ENCODE assay signal across 1 cellular context in the genomic region with DNA sequence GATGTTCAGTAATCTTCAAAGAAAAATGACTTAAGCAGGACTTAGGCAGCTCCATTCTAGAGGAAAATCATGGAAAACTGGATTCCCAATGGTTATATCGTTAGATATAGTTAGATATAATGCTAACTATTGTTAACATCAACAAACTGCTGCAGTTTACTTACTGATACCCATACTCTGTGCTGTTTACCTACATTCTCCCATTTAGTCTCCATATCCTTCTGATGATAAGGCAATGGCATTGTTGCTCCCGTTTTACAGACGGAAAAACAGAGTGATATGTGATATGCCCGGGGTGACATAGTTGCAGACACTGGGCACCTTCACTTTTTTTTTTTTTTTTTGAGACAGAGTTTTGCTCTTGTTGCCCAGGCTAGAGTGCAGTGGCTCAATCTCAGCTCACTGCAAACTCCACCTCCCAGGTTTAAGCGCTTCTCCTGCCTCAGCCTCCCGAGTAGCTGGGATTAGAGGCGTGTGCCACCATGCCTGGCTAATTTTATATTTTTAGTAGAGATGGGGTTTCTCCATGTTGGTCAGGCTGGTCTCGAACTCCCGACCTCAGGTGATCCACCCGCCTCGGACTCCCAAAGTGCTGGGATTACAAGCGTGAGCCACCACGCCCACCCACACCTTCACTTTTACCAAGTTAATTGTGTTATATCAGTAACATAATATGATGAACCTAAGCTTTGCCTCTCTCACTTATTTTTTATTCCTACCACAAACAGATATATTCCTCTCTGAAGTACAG. TPM values are rescaled to one million over a fixed set of nuclear protein-coding genes. Genes with fewer than 3 reads are reported as not detected.
"Had no signal": no experiment of that assay in that cellular context is flagged by ENCODE, and none has a peak within 500 bp of the region (broad histone marks: within the 10 kb centered on the region; RNA-seq: fewer than 3 reads in every experiment).

No MANE protein-coding gene starts in this region.

RNA-seq across cellular contexts. Expression of a gene that starts 25.5 kb away (rescaled TPM):
- total RNA-seq: activated B cell treated with CpG ODN at 0.5 μM for 24 hours had no signal
